Comparison of ENCODE assay signal across 6 cellular contexts in genomic region chr6:32193096-32193495, GRCh38. TPM values are rescaled to one million over a fixed set of nuclear protein-coding genes. Genes with fewer than 3 reads are reported as not detected.
DNase-seq lines count a peak whose midpoint lies in the region; TF ChIP-seq lines count a peak whose summit lies in the region.
"Not testable (repeated sequence)": the region's sequence is repeated elsewhere in the genome, so short reads cannot be mapped to it uniquely, and the experiment has no call there.

No MANE protein-coding gene starts in this region.

- not testable (repeated sequence) for BruUV-seq in Calu3 (replicated peaks; lab: Mats Ljungman, UMichigan); OCI-LY7 (replicated peaks; lab: Mats Ljungman, UMichigan)

- TF ChIP-seq EP300 in esophagus muscularis mucosa (IDR thresholded peaks at IDR 0.05): not testable (repeated sequence)

- peaks cover 31% of the 10 kb centered on the region; the same call in 1 of the 2 replicates for H3K79me2 ChIP-seq in OCI-LY7 (ENCODE audit: insufficient read depth, low read depth, low read length)

- H3K4me3 ChIP-seq in OCI-LY7 (ENCODE audit: low read depth, low read length, poor library complexity, severe bottlenecking): peak overlapping the region; percentile 92
- H3K4me3 ChIP-seq in esophagus muscularis mucosa: peak overlapping the region in 2 of 4 donors; percentile 37 to 92
- peak overlapping the region; percentile 41 to 71 for H3K4me3 ChIP-seq in mucosa of rectum (ENCODE audit: low read length in 2 of 2)

- not testable (repeated sequence) for H3K27me3 ChIP-seq in esophagus muscularis mucosa; mucosa of rectum (ENCODE audit: control insufficient read depth in 2 of 2, insufficient read depth in 2 of 2, low read length in 2 of 2)

- peak overlapping the region; percentile 86 for H3K4me2 ChIP-seq in OCI-LY7 (ENCODE audit: low read length)

- intact Hi-C loops in Calu3 (cut with micrococcal nuclease; ENCODE audit: unreplicated experiment): loop anchor here (10.0 kb wide), 1 partner anchor 248 kb away; the partner anchor contains the start of gene CFB
- intact Hi-C loops in OCI-LY7 (cut with micrococcal nuclease; ENCODE audit: unreplicated experiment); esophagus muscularis mucosa (cut with DNase I): not testable (repeated sequence)

- peaks cover 66% of the 10 kb centered on the region for H3K4me1 ChIP-seq in OCI-LY7 (ENCODE audit: insufficient read depth, low read length, poor library complexity, severe bottlenecking)
- peaks cover 58 to 73% (median 65%) of the 10 kb centered on the region in 4 donors for H3K4me1 ChIP-seq in esophagus muscularis mucosa
- H3K4me1 ChIP-seq in mucosa of rectum (ENCODE audit: control insufficient read depth in 2 of 2, insufficient read depth in 2 of 2, low read length in 2 of 2): peaks cover 43 to 49% of the 10 kb centered on the region in 2 donors

- POLR2A ChIA-PET in OCI-LY7 (lab: Charles Lee): interaction anchor here (0.8 to 1.6 kb wide), 7 partner anchors 12 to 527 kb away, joined by 3 to 5 read pairs (median 4); partner anchors contain the start of genes AGPAT1, ATF6B and CSNK2B

- DNase-seq in Calu3; OCI-LY7 (ENCODE audit: low spot score); esophagus muscularis mucosa (ENCODE audit: extremely low spot score): not testable (repeated sequence)

- H3K9me3 ChIP-seq in OCI-LY7 (ENCODE audit: low read length); esophagus muscularis mucosa; mucosa of rectum (ENCODE audit: control insufficient read depth in 2 of 2, low read length in 2 of 2): not testable (repeated sequence)

- not testable (repeated sequence) for H3K36me3 ChIP-seq in OCI-LY7 (ENCODE audit: insufficient read depth, low read length); esophagus muscularis mucosa; mucosa of rectum (ENCODE audit: control insufficient read depth in 2 of 2, insufficient read depth in 2 of 2, low read length in 2 of 2)

- not testable (repeated sequence) for H3K4me3 Mint-ChIP-seq in Calu3 (ENCODE audit: low read depth, unreplicated experiment)
- peak overlapping the region; percentile 94 for H3K4me3 Mint-ChIP-seq in activated naive CD8-positive, alpha-beta T cell
- peak overlapping the region; percentile 94 for H3K4me3 Mint-ChIP-seq in stimulated activated naive CD8-positive, alpha-beta T cell treated with anti-CD3 and anti-CD28 coated beads, Interleukin-15, Interleukin-2, amounts not matched to agents 100 ng/mL and 50 ng/mL, for 24 hours

- not testable (repeated sequence) for H3K9me2 ChIP-seq in OCI-LY7 (ENCODE audit: insufficient read depth, low read length)

- H3K27ac ChIP-seq in OCI-LY7 (ENCODE audit: low read depth, low read length, poor library complexity, severe bottlenecking) (peak overlapping the region; percentile 79), esophagus muscularis mucosa (replicated peaks in 1 of 4) (peak overlapping the region; percentile 90 to 99 (median 98)), mucosa of rectum (ENCODE audit: low read depth in 2 of 2, low read length in 2 of 2) (peak overlapping the region; percentile 91 to 95)

- peak overlapping the region in 1 of 2 donors; percentile 55 for H3K9ac ChIP-seq in mucosa of rectum (ENCODE audit: low read depth in 1 of 2, low read length in 2 of 2)

- 70% methylated on average over 13 of the region's 13 CpGs for WGBS in esophagus muscularis mucosa

- peaks cover 66% of the 10 kb centered on the region for H3K36me3 Mint-ChIP-seq in Calu3 (ENCODE audit: insufficient read depth, unreplicated experiment)
- H3K36me3 Mint-ChIP-seq in activated naive CD8-positive, alpha-beta T cell; stimulated activated naive CD8-positive, alpha-beta T cell treated with anti-CD3 and anti-CD28 coated beads, Interleukin-15, Interleukin-2, amounts not matched to agents 100 ng/mL and 50 ng/mL, for 24 hours (ENCODE audit: low read depth): not testable (repeated sequence)

- not testable (repeated sequence) for TF ChIP-seq POLR2A in esophagus muscularis mucosa (IDR thresholded peaks at IDR 0.05; ENCODE audit: low read depth)

- H3K4me1 Mint-ChIP-seq in Calu3 (ENCODE audit: low read depth, unreplicated experiment): peaks cover 39% of the 10 kb centered on the region
- H3K4me1 Mint-ChIP-seq in activated naive CD8-positive, alpha-beta T cell (ENCODE audit: low read depth): peaks cover 54% of the 10 kb centered on the region
- H3K4me1 Mint-ChIP-seq in stimulated activated naive CD8-positive, alpha-beta T cell treated with anti-CD3 and anti-CD28 coated beads, Interleukin-15, Interleukin-2, amounts not matched to agents 100 ng/mL and 50 ng/mL, for 24 hours (ENCODE audit: low read depth): peaks cover 63% of the 10 kb centered on the region

- not testable (repeated sequence) for TF ChIP-seq CTCF in Calu3 (IDR thresholded peaks at IDR 0.05; ENCODE audit: unreplicated experiment); OCI-LY7 (conservative IDR thresholded peaks at IDR 0.05; ENCODE audit: low read length); esophagus muscularis mucosa (IDR thresholded peaks at IDR 0.05)

- CTCF ChIA-PET in Calu3 (lab: Charles Lee): interaction anchor here (0.7 kb wide), 1 partner anchor 338 kb away, joined by 3 read pairs; no protein-coding TSS in a partner anchor
- CTCF ChIA-PET in OCI-LY7 (lab: Charles Lee; ENCODE audit: unreplicated experiment): interaction anchor here (0.6 to 1.2 kb wide), 4 partner anchors 16 to 661 kb away, joined by 3 to 6 read pairs (median 3); partner anchors contain the start of gene FKBPL

- peak overlapping the region; percentile 54 for H3K27ac Mint-ChIP-seq in Calu3 (ENCODE audit: unreplicated experiment)
- H3K27ac Mint-ChIP-seq in activated naive CD8-positive, alpha-beta T cell: peak overlapping the region; percentile 97
- peak overlapping the region; percentile 96 for H3K27ac Mint-ChIP-seq in stimulated activated naive CD8-positive, alpha-beta T cell treated with anti-CD3 and anti-CD28 coated beads, Interleukin-15, Interleukin-2, amounts not matched to agents 100 ng/mL and 50 ng/mL, for 24 hours

- H2AFZ ChIP-seq in OCI-LY7 (ENCODE audit: low read length): peak overlapping the region; percentile 3; the same call in 1 of the 2 replicates

- H3K9me3 Mint-ChIP-seq in Calu3 (ENCODE audit: low read depth, unreplicated experiment); activated naive CD8-positive, alpha-beta T cell (ENCODE audit: low read depth); stimulated activated naive CD8-positive, alpha-beta T cell treated with anti-CD3 and anti-CD28 coated beads, Interleukin-15, Interleukin-2, amounts not matched to agents 100 ng/mL and 50 ng/mL, for 24 hours: not testable (repeated sequence)

- H3K27me3 Mint-ChIP-seq in Calu3 (ENCODE audit: unreplicated experiment); activated naive CD8-positive, alpha-beta T cell; stimulated activated naive CD8-positive, alpha-beta T cell treated with anti-CD3 and anti-CD28 coated beads, Interleukin-15, Interleukin-2, amounts not matched to agents 100 ng/mL and 50 ng/mL, for 24 hours: not testable (repeated sequence)

- H4K20me1 ChIP-seq in OCI-LY7 (ENCODE audit: insufficient read depth, low read length): not testable (repeated sequence)

RNA-seq across cellular contexts. Expression of gene GPSM3, which starts 0.7 kb away (rescaled TPM):
- 6.2 and 6.3 TPM in 2 replicates for total RNA-seq in Calu3 (2022)
- 94.4 and 101 TPM in 2 replicates for total RNA-seq in OCI-LY7 (2014; rRNA removed; shearing (Covaris generic))
- total RNA-seq in OCI-LY7 (2022): 99.9 and 100 TPM in 2 replicates
- 10 to 100 TPM in 1 of 4 donors, 1 to 10 TPM in 3; 5.7 to 17.4 (median 8.6) TPM for total RNA-seq in esophagus muscularis mucosa

RNA-seq across cellular contexts. Expression of gene PBX2, which starts 3.1 kb away (rescaled TPM):
- total RNA-seq in Calu3 (2022): 122 and 141 TPM in 2 replicates
- total RNA-seq in OCI-LY7 (2014; rRNA removed; shearing (Covaris generic)): 23.1 and 23.7 TPM in 2 replicates
- 77.3 and 80.5 TPM in 2 replicates for total RNA-seq in OCI-LY7 (2022)
- total RNA-seq in esophagus muscularis mucosa: 10 to 100 TPM; 43.6 to 95.9 (median 59.3) TPM

RNA-seq across cellular contexts. Expression of gene AGER, which starts 9.0 kb away (rescaled TPM):
- total RNA-seq in Calu3 (2022) (14.3 and 14.4 TPM in 2 replicates), OCI-LY7 (2022) (26.9 and 29.9 TPM in 2 replicates), esophagus muscularis mucosa (1 to 10 TPM in 3 of 4 donors, under 1 TPM in 1; 0.83 to 5.9 (median 3.8) TPM)
- 6.6 and 6.7 TPM in 2 replicates for total RNA-seq in OCI-LY7 (2014; rRNA removed; shearing (Covaris generic))

RNA-seq across cellular contexts. Expression of gene RNF5, which starts 14.9 kb away (rescaled TPM):
- total RNA-seq in Calu3 (2022) (85.4 and 89.6 TPM in 2 replicates), OCI-LY7 (2022) (50.6 and 56.1 TPM in 2 replicates), esophagus muscularis mucosa (10 to 100 TPM; 76.2 to 91.4 (median 88.5) TPM)
- total RNA-seq in OCI-LY7 (2014; rRNA removed; shearing (Covaris generic)): 51.3 and 59.9 TPM in 2 replicates

RNA-seq across cellular contexts. Expression of gene AGPAT1, which starts 17.2 kb away (rescaled TPM):
- 138 and 139 TPM in 2 replicates for total RNA-seq in Calu3 (2022)
- total RNA-seq in OCI-LY7 (2014; rRNA removed; shearing (Covaris generic)): 18.0 and 24.5 TPM in 2 replicates
- 28.1 and 30.1 TPM in 2 replicates for total RNA-seq in OCI-LY7 (2022)
- 10 to 100 TPM; 52.7 to 76.7 (median 68.9) TPM for total RNA-seq in esophagus muscularis mucosa

Comparison
In these comparisons a context has a peak if more than half of its experiments do, and no peak if none do; other contexts are left out.
1. RNA of gene GPSM3, which starts 0.7 kb away (total RNA-seq): 94.4 to 101 TPM in OCI-LY7; 5.7 to 17.4 TPM in esophagus muscularis mucosa and 6.2 to 6.3 TPM in Calu3; every median in the first group is over 4 times any median in the second.
2. Peak in every context shown above with its lines, with median percentiles within 50 percentile points of each other: H3K27ac Mint-ChIP-seq and H3K27ac ChIP-seq.